In genomic region chr5:1112596-1113331, GRCh38 we compare ENCODE assay signal across 8 cellular contexts. TPM values are rescaled to one million over a fixed set of nuclear protein-coding genes. Genes with fewer than 3 reads are reported as not detected.
DNase-seq lines count a peak whose midpoint lies in the region; ATAC-seq and TF ChIP-seq lines count a peak whose summit lies in the region.

No MANE protein-coding gene starts in this region.

- H3K4me1 Mint-ChIP-seq in activated CD4-positive, alpha-beta T cell treated with anti-CD3 and anti-CD28 coated beads, Interleukin-2, amount 10 ng/mL, durations not matched to agents 24 days and 14 days: peaks cover 20% of the 10 kb centered on the region
- H3K4me1 Mint-ChIP-seq in brain: peaks cover 26% of the 10 kb centered on the region

- peak overlapping the region; percentile 68 for H3K4me3 Mint-ChIP-seq in activated CD4-positive, alpha-beta T cell treated with anti-CD3 and anti-CD28 coated beads, Interleukin-2, amount 10 ng/mL, durations not matched to agents 24 days and 14 days
- H3K4me3 Mint-ChIP-seq in brain: peak overlapping the region in 4 of 5 experiments; percentile 62 to 74 (median 66)

- no peaks in the 10 kb centered on the region for H3K9me3 Mint-ChIP-seq in activated CD4-positive, alpha-beta T cell treated with anti-CD3 and anti-CD28 coated beads, Interleukin-2, amount 10 ng/mL, durations not matched to agents 24 days and 14 days
- H3K9me3 Mint-ChIP-seq in brain: no peaks in the 10 kb centered on the region

- peaks cover 5 to 14% (median 7%) of the 10 kb centered on the region in 3 donors for H3K27me3 ChIP-seq in gastrocnemius medialis

- in situ Hi-C loops in gastrocnemius medialis (cut with MboI; ENCODE audit: low sequenced_read_pairs in 4 of 4): no loop called here

- intact Hi-C loops in activated CD4-positive, alpha-beta T cell treated with anti-CD3 and anti-CD28 coated beads, Interleukin-2, amount 10 ng/mL, durations not matched to agents 24 days and 14 days (cut with micrococcal nuclease): loop anchor here (1.0 to 10.0 kb wide), 2 partner anchors 202 to 220 kb away; partner anchors contain the start of genes BRD9 and TRIP13
- intact Hi-C loops in gastrocnemius medialis (cut with DNase I; ENCODE audit: low total_unique reads): loop anchor here (5.0 kb wide), 1 partner anchor 920 kb away; the partner anchor contains the start of gene LRRC14B

- ATAC-seq in gastrocnemius medialis (peak; percentile 41 to 59), GM18505 (IDR thresholded peaks at IDR 0.05; ENCODE audit: unreplicated experiment) (no peak), HG02970 (IDR thresholded peaks at IDR 0.05; ENCODE audit: low FRiP score, unreplicated experiment) (no peak)

- H3K27ac Mint-ChIP-seq in activated CD4-positive, alpha-beta T cell treated with anti-CD3 and anti-CD28 coated beads, Interleukin-2, amount 10 ng/mL, durations not matched to agents 24 days and 14 days: no peak overlapping the region
- H3K27ac Mint-ChIP-seq in brain: peak overlapping the region in 2 of 5 experiments; percentile 45 to 61

- TF ChIP-seq POLR2A in gastrocnemius medialis (IDR thresholded peaks at IDR 0.05) (no peak), GM18505 (IDR thresholded peaks at IDR 0.05; ENCODE audit: borderline replicate concordance, extremely low read depth, insufficient read depth, insufficient read length) (no peak)

- no peak for TF ChIP-seq CTCF in brain (conservative IDR thresholded peaks at IDR 0.05)
- TF ChIP-seq CTCF in gastrocnemius medialis (IDR thresholded peaks at IDR 0.05 in 4 of 5, conservative IDR thresholded peaks at IDR 0.05 in 1 of 5): no peak

- DNase-seq in activated CD4-positive, alpha-beta T cell treated with anti-CD3 and anti-CD28 coated beads, Interleukin-2, amount 10 ng/mL, durations not matched to agents 24 days and 14 days: no peak
- DNase-seq in activated CD4-positive, alpha-beta T cell treated with anti-CD3 and anti-CD28 coated beads for 48 hours: no peak
- DNase-seq in NCI-H146 (lab: John Stamatoyannopoulos, UW) (peak; percentile 49), gastrocnemius medialis (no peak)
- DNase-seq in effector CD8-positive, alpha-beta T cell (lab: John Stamatoyannopoulos, UW): no peak

- no peaks in the 10 kb centered on the region for H3K36me3 ChIP-seq in gastrocnemius medialis

- H3K4me1 ChIP-seq in gastrocnemius medialis: peaks cover 12% of the 10 kb centered on the region in 2 donors

- H3K27me3 Mint-ChIP-seq in activated CD4-positive, alpha-beta T cell treated with anti-CD3 and anti-CD28 coated beads, Interleukin-2, amount 10 ng/mL, durations not matched to agents 24 days and 14 days: peaks cover 2% of the 10 kb centered on the region
- H3K27me3 Mint-ChIP-seq in brain: peaks cover 9% of the 10 kb centered on the region

- H3K4me3 ChIP-seq in gastrocnemius medialis: no peak overlapping the region

- peaks cover 2% of the 10 kb centered on the region for H3K36me3 Mint-ChIP-seq in activated CD4-positive, alpha-beta T cell treated with anti-CD3 and anti-CD28 coated beads, Interleukin-2, amount 10 ng/mL, durations not matched to agents 24 days and 14 days (ENCODE audit: low read depth)
- H3K36me3 Mint-ChIP-seq in brain: no peaks in the 10 kb centered on the region

- H3K27ac ChIP-seq in gastrocnemius medialis: no peak overlapping the region

- H3K9me3 ChIP-seq in gastrocnemius medialis: no peaks in the 10 kb centered on the region

RNA-seq across cellular contexts. Expression of gene SLC12A7, which starts 0.9 kb away (rescaled TPM):
- 32.1 and 33.4 TPM in 2 replicates for total RNA-seq in activated CD4-positive, alpha-beta T cell treated with anti-CD3 and anti-CD28 coated beads, Interleukin-2, amount 10 ng/mL, durations not matched to agents 24 days and 14 days
- 80.0 TPM for polyA plus RNA-seq in brain (ENCODE audit: insufficient read depth, low read depth, low replicate concordance)
- 1 to 10 TPM; 1.6 to 5.3 (median 3.5) TPM for total RNA-seq in gastrocnemius medialis

Comparison
In these comparisons a context has a peak if more than half of its experiments do, and no peak if none do; other contexts are left out.
1. ATAC-seq: peak in gastrocnemius medialis (2 of 2); none in GM18505 (single experiment) and HG02970 (single experiment).